9 cellular contexts compared by ENCODE assay signal in genomic region chr21:37159053-37159776, GRCh38.
DNase-seq lines count a peak whose midpoint lies in the region; ATAC-seq, FAIRE-seq and TF ChIP-seq lines count a peak whose summit lies in the region.
"Had no signal": no experiment of that assay in that cellular context is flagged by ENCODE, and none has a peak within 500 bp of the region (broad histone marks: within the 10 kb centered on the region; RNA-seq: fewer than 3 reads in every experiment).

No MANE protein-coding gene starts in this region.

- peaks cover 9% of the 10 kb centered on the region for H3K4me1 Mint-ChIP-seq in activated T-helper 2 cell treated with anti-CD3 and anti-CD28 coated beads, Interferon-gamma antibody, Interleukin-2, Interleukin-4, amounts not matched to agents 10 μg/mL and 5 μg/mL and 100 μg/mL, durations not matched to agents 14 hours and 24 hours and 36 hours (ENCODE audit: low read depth)
- peaks cover 11% of the 10 kb centered on the region for H3K4me1 Mint-ChIP-seq in stimulated activated naive CD8-positive, alpha-beta T cell treated with anti-CD3 and anti-CD28 coated beads, Interleukin-15, Interleukin-2, amounts not matched to agents 100 ng/mL and 50 ng/mL, for 24 hours (ENCODE audit: low read depth)

- H3K27ac ChIP-seq in gastrocnemius medialis: no peak overlapping the region

- peak; percentile 78 to 96 for ATAC-seq in activated naive CD4-positive, alpha-beta T cell treated with anti-CD3 and anti-CD28 coated beads, Interleukin-2, amount 50 U/mL, for 72 hours
- ATAC-seq in gastrocnemius medialis: no peak

- H3K4me1 ChIP-seq in gastrocnemius medialis: peaks cover 13% of the 10 kb centered on the region in 2 donors

- no peak overlapping the region for H3K4me3 ChIP-seq in gastrocnemius medialis
- H3K4me3 ChIP-seq: dorsolateral prefrontal cortex had no signal

- peak in 1 of 2 donors; percentile 50 for DNase-seq in activated naive CD4-positive, alpha-beta T cell treated with anti-CD3 and anti-CD28 coated beads, Interleukin-2, amount 50 U/mL, for 72 hours (ENCODE audit: low spot score in 2 of 2)
- no peak for DNase-seq in activated naive CD4-positive, alpha-beta T cell (lab: John Stamatoyannopoulos, UW)
- DNase-seq in HCEC 1CT (peak; percentile 20), gastrocnemius medialis (no peak), H54 (ENCODE audit: insufficient read length, low spot score) (no peak), globus pallidus (ENCODE audit: low spot score) (no peak)
- DNase-seq in activated T-helper 2 cell treated with anti-CD3 and anti-CD28 coated beads, Interferon-gamma antibody, Interleukin-2, Interleukin-4, amounts not matched to agents 10 μg/mL and 5 μg/mL and 100 μg/mL, durations not matched to agents 14 hours and 24 hours and 36 hours (ENCODE audit: low spot score): no peak
- DNase-seq: dorsolateral prefrontal cortex had no signal

- no peaks in the 10 kb centered on the region for H3K9me3 ChIP-seq in gastrocnemius medialis

- peaks cover 0 to 29% of the 10 kb centered on the region in 2 donors for H3K36me3 ChIP-seq in gastrocnemius medialis

- H3K36me3 Mint-ChIP-seq in activated naive CD4-positive, alpha-beta T cell treated with anti-CD3 and anti-CD28 coated beads, Interleukin-2, amount 50 U/mL, for 72 hours: peaks cover 13 to 25% of the 10 kb centered on the region in 2 donors
- peaks cover 50% of the 10 kb centered on the region for H3K36me3 Mint-ChIP-seq in activated T-helper 2 cell treated with anti-CD3 and anti-CD28 coated beads, Interferon-gamma antibody, Interleukin-2, Interleukin-4, amounts not matched to agents 10 μg/mL and 5 μg/mL and 100 μg/mL, durations not matched to agents 14 hours and 24 hours and 36 hours (ENCODE audit: low read depth)
- H3K36me3 Mint-ChIP-seq in stimulated activated naive CD8-positive, alpha-beta T cell treated with anti-CD3 and anti-CD28 coated beads, Interleukin-15, Interleukin-2, amounts not matched to agents 100 ng/mL and 50 ng/mL, for 24 hours (ENCODE audit: low read depth): peaks cover 67% of the 10 kb centered on the region

- no peaks in the 10 kb centered on the region for H3K27me3 ChIP-seq in gastrocnemius medialis
- H3K27me3 ChIP-seq: dorsolateral prefrontal cortex had no signal

- intact Hi-C loops in activated T-helper 2 cell treated with anti-CD3 and anti-CD28 coated beads, Interferon-gamma antibody, Interleukin-2, Interleukin-4, amounts not matched to agents 10 μg/mL and 5 μg/mL and 100 μg/mL, durations not matched to agents 14 hours and 24 hours and 36 hours (cut with micrococcal nuclease): no loop called here
- intact Hi-C loops in gastrocnemius medialis (cut with DNase I; ENCODE audit: low total_unique reads): no loop called here

- no peaks in the 10 kb centered on the region for H3K27me3 Mint-ChIP-seq in activated T-helper 2 cell treated with anti-CD3 and anti-CD28 coated beads, Interferon-gamma antibody, Interleukin-2, Interleukin-4, amounts not matched to agents 10 μg/mL and 5 μg/mL and 100 μg/mL, durations not matched to agents 14 hours and 24 hours and 36 hours (ENCODE audit: low read depth)
- H3K27me3 Mint-ChIP-seq in stimulated activated naive CD8-positive, alpha-beta T cell treated with anti-CD3 and anti-CD28 coated beads, Interleukin-15, Interleukin-2, amounts not matched to agents 100 ng/mL and 50 ng/mL, for 24 hours: no peaks in the 10 kb centered on the region

- in situ Hi-C loops in gastrocnemius medialis (cut with MboI; ENCODE audit: low sequenced_read_pairs in 4 of 4): no loop called here

- peak overlapping the region; percentile 10 to 69 for H3K27ac Mint-ChIP-seq in activated naive CD4-positive, alpha-beta T cell treated with anti-CD3 and anti-CD28 coated beads, Interleukin-2, amount 50 U/mL, for 72 hours
- H3K27ac Mint-ChIP-seq in activated T-helper 2 cell treated with anti-CD3 and anti-CD28 coated beads, Interferon-gamma antibody, Interleukin-2, Interleukin-4, amounts not matched to agents 10 μg/mL and 5 μg/mL and 100 μg/mL, durations not matched to agents 14 hours and 24 hours and 36 hours: peak overlapping the region; percentile 15
- H3K27ac Mint-ChIP-seq in stimulated activated naive CD8-positive, alpha-beta T cell treated with anti-CD3 and anti-CD28 coated beads, Interleukin-15, Interleukin-2, amounts not matched to agents 100 ng/mL and 50 ng/mL, for 24 hours: peak overlapping the region; percentile 59

- no peaks in the 10 kb centered on the region for H3K9me3 Mint-ChIP-seq in activated naive CD4-positive, alpha-beta T cell treated with anti-CD3 and anti-CD28 coated beads, Interleukin-2, amount 50 U/mL, for 72 hours
- H3K9me3 Mint-ChIP-seq in activated T-helper 2 cell treated with anti-CD3 and anti-CD28 coated beads, Interferon-gamma antibody, Interleukin-2, Interleukin-4, amounts not matched to agents 10 μg/mL and 5 μg/mL and 100 μg/mL, durations not matched to agents 14 hours and 24 hours and 36 hours: no peaks in the 10 kb centered on the region
- no peaks in the 10 kb centered on the region for H3K9me3 Mint-ChIP-seq in stimulated activated naive CD8-positive, alpha-beta T cell treated with anti-CD3 and anti-CD28 coated beads, Interleukin-15, Interleukin-2, amounts not matched to agents 100 ng/mL and 50 ng/mL, for 24 hours

- FAIRE-seq in H54 (lab: Jason Lieb, UNC): no peak

- TF ChIP-seq POLR2A in gastrocnemius medialis (IDR thresholded peaks at IDR 0.05) (no peak), H54 (IDR thresholded peaks at IDR 0.05; ENCODE audit: low read depth, low read length) (no peak)

- TF ChIP-seq CTCF in gastrocnemius medialis (IDR thresholded peaks at IDR 0.05 in 4 of 5, conservative IDR thresholded peaks at IDR 0.05 in 1 of 5): no peak

- no peak overlapping the region for H3K4me3 Mint-ChIP-seq in activated T-helper 2 cell treated with anti-CD3 and anti-CD28 coated beads, Interferon-gamma antibody, Interleukin-2, Interleukin-4, amounts not matched to agents 10 μg/mL and 5 μg/mL and 100 μg/mL, durations not matched to agents 14 hours and 24 hours and 36 hours (ENCODE audit: low read depth)
- H3K4me3 Mint-ChIP-seq in stimulated activated naive CD8-positive, alpha-beta T cell treated with anti-CD3 and anti-CD28 coated beads, Interleukin-15, Interleukin-2, amounts not matched to agents 100 ng/mL and 50 ng/mL, for 24 hours: no peak overlapping the region

Comparison
In these comparisons a context has a peak if more than half of its experiments do, and no peak if none do; other contexts are left out.
1. ATAC-seq: peak in activated naive CD4-positive, alpha-beta T cell treated with anti-CD3 and anti-CD28 coated beads, Interleukin-2, amount 50 U/mL, for 72 hours (2 of 2); none in gastrocnemius medialis (0 of 2).
2. Peak in every context shown above with its lines, with median percentiles within 50 percentile points of each other: H3K27ac Mint-ChIP-seq.